Comparison of ENCODE assay signal across 1 cellular context in the genomic region with DNA sequence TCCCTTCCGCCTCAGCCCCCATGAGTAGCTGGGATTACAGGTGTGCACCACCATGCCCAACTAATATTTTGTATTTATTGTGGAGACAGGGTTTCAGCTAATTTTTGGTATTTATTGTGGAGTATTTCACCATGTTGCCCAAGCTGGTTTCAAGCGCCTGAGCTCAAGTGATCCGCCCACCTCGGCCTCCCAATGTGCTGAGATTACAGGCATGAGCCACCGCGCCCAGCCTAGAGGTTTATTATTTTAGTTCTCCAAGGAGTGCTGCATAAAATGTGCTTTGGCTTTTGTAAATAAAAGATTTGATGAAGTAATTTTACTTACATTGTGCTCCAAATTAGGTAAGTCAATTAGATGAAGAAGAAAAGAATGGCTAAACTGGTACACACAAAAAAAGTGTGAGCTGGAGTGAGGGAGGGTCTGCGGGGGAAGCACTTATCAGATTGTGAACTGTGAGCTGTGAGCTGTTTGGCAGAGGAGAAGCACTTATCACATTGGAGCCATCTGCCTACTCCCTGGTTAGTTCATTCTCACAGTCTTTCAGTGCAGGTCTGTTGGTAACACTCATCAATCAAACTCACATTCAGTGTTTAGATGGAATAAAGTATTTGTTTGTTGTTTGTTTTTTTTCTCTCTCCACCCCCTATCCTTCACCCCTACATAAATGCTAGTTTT.
TF ChIP-seq lines count a peak whose summit lies in the region.

No MANE protein-coding gene starts in this region.

TF ChIP-seq in WTC11, 78 proteins besides CTCF, POLR2A, EP300 and RAD21 (continued from another document):
- TF ChIP-seq ZNF317 (CRISPR knock-in tag; IDR thresholded peaks at IDR 0.05; ENCODE audit: borderline replicate concordance, low read depth) (no peak), GTF2I (CRISPR knock-in tag; conservative IDR thresholded peaks at IDR 0.05) (no peak), SP1 (CRISPR knock-in tag; conservative IDR thresholded peaks at IDR 0.05) (no peak), PRRX2 (CRISPR knock-in tag; IDR thresholded peaks at IDR 0.05) (no peak), NFYB (CRISPR knock-in tag; conservative IDR thresholded peaks at IDR 0.05; ENCODE audit: low read depth) (no peak), NR2C2 (CRISPR knock-in tag; IDR thresholded peaks at IDR 0.05) (no peak), SMAD3 (CRISPR knock-in tag; IDR thresholded peaks at IDR 0.05; ENCODE audit: borderline replicate concordance) (no peak), NFATC4 (CRISPR knock-in tag; IDR thresholded peaks at IDR 0.05) (no peak), ZNF121 (CRISPR knock-in tag; IDR thresholded peaks at IDR 0.05) (no peak), FOXJ3 (CRISPR knock-in tag; IDR thresholded peaks at IDR 0.05; ENCODE audit: borderline replicate concordance) (no peak), RELA (CRISPR knock-in tag; IDR thresholded peaks at IDR 0.05; ENCODE audit: borderline replicate concordance) (no peak)
- TF ChIP-seq, protein P1, sequence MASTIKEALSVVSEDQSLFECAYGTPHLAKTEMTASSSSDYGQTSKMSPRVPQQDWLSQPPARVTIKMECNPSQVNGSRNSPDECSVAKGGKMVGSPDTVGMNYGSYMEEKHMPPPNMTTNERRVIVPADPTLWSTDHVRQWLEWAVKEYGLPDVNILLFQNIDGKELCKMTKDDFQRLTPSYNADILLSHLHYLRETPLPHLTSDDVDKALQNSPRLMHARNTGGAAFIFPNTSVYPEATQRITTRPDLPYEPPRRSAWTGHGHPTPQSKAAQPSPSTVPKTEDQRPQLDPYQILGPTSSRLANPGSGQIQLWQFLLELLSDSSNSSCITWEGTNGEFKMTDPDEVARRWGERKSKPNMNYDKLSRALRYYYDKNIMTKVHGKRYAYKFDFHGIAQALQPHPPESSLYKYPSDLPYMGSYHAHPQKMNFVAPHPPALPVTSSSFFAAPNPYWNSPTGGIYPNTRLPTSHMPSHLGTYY (CRISPR knock-in tag; IDR thresholded peaks at IDR 0.05) = no peak
